In genomic region chr3:134384963-134385362, GRCh38 we compare ENCODE assay signal across 19 cellular contexts. TPM values are rescaled to one million over a fixed set of nuclear protein-coding genes. Genes with fewer than 3 reads are reported as not detected.
DNase-seq lines count a peak whose midpoint lies in the region; FAIRE-seq and TF ChIP-seq lines count a peak whose summit lies in the region.
"Had no signal": no experiment of that assay in that cellular context is flagged by ENCODE, and none has a peak within 500 bp of the region (broad histone marks: within the 10 kb centered on the region; RNA-seq: fewer than 3 reads in every experiment).

No MANE protein-coding gene starts in this region.

- no peak overlapping the region for H2BK120ac ChIP-seq in H1 (replicated peaks; ENCODE audit: low read depth, low read length)
- H2BK120ac ChIP-seq in trophoblast cell (ENCODE audit: insufficient read depth, low read length, poor library complexity), result no peak overlapping the region

- no peak overlapping the region for H4K91ac ChIP-seq in H1 (replicated peaks; ENCODE audit: insufficient read length, low read length)
- no peak overlapping the region for H4K91ac ChIP-seq in trophoblast cell (ENCODE audit: low read depth, low read length)

- no peak overlapping the region for H4K5ac ChIP-seq in H1 (ENCODE audit: insufficient read length, low read depth, low read length)

- H3K9ac ChIP-seq in H1 (replicated peaks in 1 of 4; ENCODE audit: extremely low read depth in 1 of 4, low read depth in 3 of 4, low read length in 3 of 4) (0 out of 7 replicates have a peak overlapping the region, but pooled peaks of 1 of the 4 experiments have one; percentile 21), trophoblast cell (ENCODE audit: low read length) (no peak overlapping the region)

- H4K8ac ChIP-seq in H1 (ENCODE audit: extremely low read depth, insufficient read depth, low read length) (no peak overlapping the region), trophoblast cell (ENCODE audit: low read depth, low read length) (no peak overlapping the region)

- no peaks in the 10 kb centered on the region for H3K9me3 ChIP-seq in H1 (ENCODE audit: insufficient read depth in 2 of 2, low read depth in 1 of 2, low read length in 1 of 2)
- peaks cover 2% of the 10 kb centered on the region for H3K9me3 ChIP-seq in trophoblast cell (ENCODE audit: insufficient read depth, low read depth, low read length)

- H2BK12ac ChIP-seq in H1 (ENCODE audit: low read depth, low read length), result 0 out of 2 replicates have a peak overlapping the region, but pooled peaks have one; percentile 53
- H2BK12ac ChIP-seq in trophoblast cell (ENCODE audit: low read length), result peak overlapping the region; percentile 11

- TF ChIP-seq POLR2A in H1 (IDR thresholded peaks at IDR 0.05; ENCODE audit: control extremely low read depth in 1 of 2, low read depth in 2 of 2, low read length in 2 of 2) (no peak), lower leg skin (IDR thresholded peaks at IDR 0.05) (no peak), H54 (IDR thresholded peaks at IDR 0.05; ENCODE audit: low read depth, low read length) (no peak)

- H3K18ac ChIP-seq in H1 (ENCODE audit: extremely low read depth, low read length), result no peak overlapping the region
- H3K18ac ChIP-seq in trophoblast cell (ENCODE audit: low read length), result no peak overlapping the region

- no peak for TF ChIP-seq CTCF in H1 (IDR thresholded peaks at IDR 0.05; ENCODE audit: control extremely low read depth in 1 of 3, insufficient read depth in 1 of 3, low read depth in 1 of 3, low read length in 3 of 3)
- no peak for TF ChIP-seq CTCF in lower leg skin (IDR thresholded peaks at IDR 0.05)

- no peak for TF ChIP-seq EP300 in H1 (IDR thresholded peaks at IDR 0.05; ENCODE audit: borderline replicate concordance in 1 of 2, low read depth in 2 of 2, low read length in 2 of 2)

- H2BK20ac ChIP-seq in H1 (ENCODE audit: low read length), result no peak overlapping the region

- DNase-seq in activated effector memory CD4-positive, alpha-beta T cell treated with anti-CD3 and anti-CD28 coated beads, Interleukin-2, amount 50 U/mL, for 16 hours, result peak; percentile 12
- DNase-seq in activated effector memory CD4-positive, alpha-beta T cell treated with Interleukin-2 at 50 U/mL for 16 hours, result no peak
- DNase-seq in H1 (ENCODE audit: low read depth in 1 of 2, low spot score in 2 of 2) (peak in 1 of 2 experiments; percentile 42), lower leg skin (ENCODE audit: low spot score in 2 of 2) (peak; percentile 7 to 71), trophoblast cell (no peak), H54 (ENCODE audit: insufficient read length, low spot score) (no peak), HuH-7 (ENCODE audit: low spot score) (no peak)
- DNase-seq: AML-193; CD4-positive, alpha-beta memory T cell; DMS153; DMS79; GDM1; GOT3 had no signal

- H2BK5ac ChIP-seq in H1 (ENCODE audit: low read depth, low read length) (no peak overlapping the region), trophoblast cell (ENCODE audit: low read depth, low read length, poor library complexity) (no peak overlapping the region)

- H4K12ac ChIP-seq in trophoblast cell (ENCODE audit: low read depth, low read length), result no peak overlapping the region

- H3K56ac ChIP-seq in H1 (replicated peaks; ENCODE audit: insufficient read length, low read depth, low read length), result no peak overlapping the region

- H3K23ac ChIP-seq in H1 (ENCODE audit: insufficient read length), result no peak overlapping the region
- no peak overlapping the region for H3K23ac ChIP-seq in trophoblast cell (ENCODE audit: low read length)

- WGBS in H1 (ENCODE audit: extremely low coverage in 1 of 2, insufficient coverage in 1 of 2, insufficient read length in 1 of 2, insufficient replicate concordance in 2 of 2, low coverage in 1 of 2, low lambda C conversion rate in 2 of 2, missing lambda C conversion rate in 1 of 2), 2 experiments, result 83% methylated on average over 7 of the region's 7 CpGs; no CpG with 5 or more reads in 1 of the 2 experiments
- 86 to 94% methylated on average over 7 of the region's 7 CpGs for WGBS in lower leg skin, 2 donors
- WGBS in trophoblast cell (ENCODE audit: extremely low coverage, insufficient coverage, insufficient read length), result no CpG with 5 or more reads among the region's 7 CpGs

- no peak for TF ChIP-seq RAD21 in H1 (IDR thresholded peaks at IDR 0.05 in 1 of 2, conservative IDR thresholded peaks at IDR 0.05 in 1 of 2; ENCODE audit: low read depth in 2 of 2, low read length in 2 of 2)

- H2AK5ac ChIP-seq in H1 (ENCODE audit: low read depth, low read length), result no peak overlapping the region
- no peak overlapping the region for H2AK5ac ChIP-seq in trophoblast cell (ENCODE audit: low read length)

- H3K4me3 ChIP-seq in H1 (ENCODE audit: extremely low read depth in 1 of 4, insufficient read depth in 2 of 4, low read depth in 3 of 4, low read length in 4 of 4) (no peak overlapping the region), lower leg skin (ENCODE audit: low read depth, poor library complexity, severe bottlenecking) (no peak overlapping the region), trophoblast cell (ENCODE audit: low read depth, low read length) (no peak overlapping the region)
- H3K4me3 ChIP-seq: A549, HAP-1 had no signal

- no peak overlapping the region for H2BK15ac ChIP-seq in H1 (ENCODE audit: low read length)

- H3K4me1 ChIP-seq in H1 (replicated peaks in 1 of 4; ENCODE audit: control insufficient read depth in 3 of 4, insufficient read depth in 4 of 4, low read length in 3 of 4), result peaks cover 0 to 12% (median 4%) of the 10 kb centered on the region in 4 experiments; a peak in 4 of 7 replicates
- peaks cover 5 to 7% of the 10 kb centered on the region in 2 experiments for H3K4me1 ChIP-seq in trophoblast cell (ENCODE audit: control insufficient read depth in 1 of 2, insufficient read depth in 2 of 2, low read length in 2 of 2)
- H3K4me1 ChIP-seq: A549 had no signal

- FAIRE-seq in H1 (lab: Jason Lieb, UNC) (no peak), H54 (lab: Jason Lieb, UNC) (no peak)
- FAIRE-seq: A549, GM12892, HepG2 had no signal

- H2AFZ ChIP-seq in H1 (ENCODE audit: low read length) (no peak overlapping the region; the same call in 1 of the 2 replicates), trophoblast cell (ENCODE audit: insufficient read depth, low read length, poor library complexity) (no peak overlapping the region)

- POLR2A ChIA-PET in H1 (lab: Charles Lee; ENCODE audit: partially characterized antibody), result interaction anchor here (0.6 to 45.2 kb wide), 5 partner anchors 11 to 74 kb away, joined by 3 to 1731 read pairs (median 7); partner anchors contain the start of gene AMOTL2

- H3K27ac ChIP-seq in H1 (ENCODE audit: low read depth, low read length) (no peak overlapping the region), trophoblast cell (ENCODE audit: low read depth, low read length) (no peak overlapping the region)
- H3K27ac ChIP-seq: 22Rv1, A549 had no signal

- H3K23me2 ChIP-seq in H1 (ENCODE audit: low read depth, low read length), result no peaks in the 10 kb centered on the region

- intact Hi-C loops in lower leg skin (cut with DNase I; ENCODE audit: low total_unique reads), result no loop called here

- H3K14ac ChIP-seq in H1 (ENCODE audit: insufficient read length) (no peak overlapping the region), trophoblast cell (ENCODE audit: low read length) (no peak overlapping the region)

- peaks cover 0 to 5% (median 1%) of the 10 kb centered on the region in 4 experiments; a peak in 2 of 7 replicates for H3K27me3 ChIP-seq in H1 (replicated peaks in 1 of 4; ENCODE audit: control insufficient read depth in 3 of 4, extremely low read depth in 1 of 4, insufficient read depth in 3 of 4, low read length in 3 of 4)
- H3K27me3 ChIP-seq in trophoblast cell (ENCODE audit: insufficient read depth, low read length), result no peaks in the 10 kb centered on the region

- H4K20me1 ChIP-seq in H1 (replicated peaks in 1 of 2; ENCODE audit: control insufficient read depth in 1 of 2, insufficient read depth in 2 of 2, low read length in 2 of 2), result no peaks in the 10 kb centered on the region

- H3K79me2 ChIP-seq in H1 (ENCODE audit: control insufficient read depth in 1 of 2, insufficient read depth in 2 of 2, low read length in 2 of 2) (no peaks in the 10 kb centered on the region), trophoblast cell (ENCODE audit: control insufficient read depth, insufficient read depth, low read length, poor library complexity) (no peaks in the 10 kb centered on the region)

- H3K36me3 ChIP-seq in H1 (ENCODE audit: control insufficient read depth in 2 of 4, insufficient read depth in 4 of 4, low read length in 3 of 4), result no peaks in the 10 kb centered on the region
- no peaks in the 10 kb centered on the region for H3K36me3 ChIP-seq in trophoblast cell (ENCODE audit: control insufficient read depth in 1 of 2, insufficient read depth in 2 of 2, low read length in 2 of 2)
- H3K36me3 ChIP-seq: HAP-1 had no signal

- no peak overlapping the region for H3K4ac ChIP-seq in H1 (replicated peaks; ENCODE audit: insufficient read length, low read depth, low read length)
- no peak overlapping the region for H3K4ac ChIP-seq in trophoblast cell (ENCODE audit: low read depth, low read length)

- H3K4me2 ChIP-seq in H1 (ENCODE audit: insufficient read depth in 1 of 2, low read depth in 2 of 2, low read length in 2 of 2) (no peak overlapping the region), trophoblast cell (ENCODE audit: low read length) (no peak overlapping the region)
- H3K4me2 ChIP-seq: A549 had no signal

- H3K79me1 ChIP-seq in H1 (ENCODE audit: low read depth, low read length) (no peaks in the 10 kb centered on the region), trophoblast cell (ENCODE audit: low read length) (peaks cover 4% of the 10 kb centered on the region)

- CTCF ChIA-PET in H1 (lab: Charles Lee; ENCODE audit: partially characterized antibody), result interaction anchor here (0.7 to 2.2 kb wide), 8 partner anchors 9 to 89 kb away, joined by 3 to 9 read pairs (median 3); no protein-coding TSS in a partner anchor

TF ChIP-seq in H1, 55 proteins besides CTCF, POLR2A, EP300 and RAD21 (continues in another document):
- no peak for TF ChIP-seq CHD1 (IDR thresholded peaks at IDR 0.05; ENCODE audit: low read depth, low read length)
- no peak for TF ChIP-seq SRF (IDR thresholded peaks at IDR 0.05; ENCODE audit: low read depth, low read length)
- no peak for TF ChIP-seq YY1 (IDR thresholded peaks at IDR 0.05; ENCODE audit: low read depth, low read length)
- TF ChIP-seq SUZ12 (IDR thresholded peaks at IDR 0.05; ENCODE audit: low read length), result no peak
- TF ChIP-seq KDM5A (IDR thresholded peaks at IDR 0.05; ENCODE audit: low read length), result no peak

RNA-seq across cellular contexts. Expression of gene AMOTL2, which starts 10.7 kb away (rescaled TPM):
- 60.3 and 63.7 TPM in 2 replicates for total RNA-seq in H1 (2021; fragmentation: NEBNext Ultra II Directional; extraction: Animal tissue kit (Norgen Biotek cat#: 25700))
- 19.0 and 33.5 TPM in 2 replicates for polyA plus RNA-seq in H1 (2011; rRNA removed)
- polyA plus RNA-seq in H1 (2011; cell fraction: cytosol; rRNA removed), result 31.5 TPM
- 61.9 TPM for polyA plus RNA-seq in H1 (2011; cell fraction: nucleus; rRNA removed)
- 19.2 to 24.1 TPM (median 20.7 TPM) in 4 replicates for polyA plus RNA-seq in H1 (2012, experiment 1 of 2)
- 17.1 TPM for polyA plus RNA-seq in H1 (2012, experiment 2 of 2)
- polyA plus RNA-seq in H1 (2013, experiment 1 of 2), result 18.6 TPM
- polyA plus RNA-seq in H1 (2013, experiment 2 of 2), result 17.2 TPM
- 34.9 and 37.0 TPM in 2 replicates for polyA minus RNA-seq in H1 (2011; rRNA and poly(A)+ RNA removed)
- 31.9 TPM for polyA minus RNA-seq in H1 (2011; cell fraction: cytosol; rRNA and poly(A)+ RNA removed)
- polyA minus RNA-seq in H1 (2011; cell fraction: nucleus; rRNA and poly(A)+ RNA removed), result 103 TPM
- 100 to 1,000 TPM in 3 of 4 donors, 10 to 100 TPM in 1; 97.1 to 151 (median 120) TPM for total RNA-seq in lower leg skin
- 83.2 and 85.9 TPM in 2 replicates for polyA plus RNA-seq in trophoblast cell (2013)
- polyA plus RNA-seq: CD14-positive monocyte had no signal

Comparison
In these comparisons a context has a peak if more than half of its experiments do, and no peak if none do; other contexts are left out.
1. DNase-seq: peak in activated effector memory CD4-positive, alpha-beta T cell treated with anti-CD3 and anti-CD28 coated beads, Interleukin-2, amount 50 U/mL, for 16 hours (single experiment) and lower leg skin (2 of 2); none in activated effector memory CD4-positive, alpha-beta T cell treated with Interleukin-2 at 50 U/mL for 16 hours (single experiment), trophoblast cell (0 of 2), H54 (single experiment) and HuH-7 (single experiment).